In the genomic region with DNA sequence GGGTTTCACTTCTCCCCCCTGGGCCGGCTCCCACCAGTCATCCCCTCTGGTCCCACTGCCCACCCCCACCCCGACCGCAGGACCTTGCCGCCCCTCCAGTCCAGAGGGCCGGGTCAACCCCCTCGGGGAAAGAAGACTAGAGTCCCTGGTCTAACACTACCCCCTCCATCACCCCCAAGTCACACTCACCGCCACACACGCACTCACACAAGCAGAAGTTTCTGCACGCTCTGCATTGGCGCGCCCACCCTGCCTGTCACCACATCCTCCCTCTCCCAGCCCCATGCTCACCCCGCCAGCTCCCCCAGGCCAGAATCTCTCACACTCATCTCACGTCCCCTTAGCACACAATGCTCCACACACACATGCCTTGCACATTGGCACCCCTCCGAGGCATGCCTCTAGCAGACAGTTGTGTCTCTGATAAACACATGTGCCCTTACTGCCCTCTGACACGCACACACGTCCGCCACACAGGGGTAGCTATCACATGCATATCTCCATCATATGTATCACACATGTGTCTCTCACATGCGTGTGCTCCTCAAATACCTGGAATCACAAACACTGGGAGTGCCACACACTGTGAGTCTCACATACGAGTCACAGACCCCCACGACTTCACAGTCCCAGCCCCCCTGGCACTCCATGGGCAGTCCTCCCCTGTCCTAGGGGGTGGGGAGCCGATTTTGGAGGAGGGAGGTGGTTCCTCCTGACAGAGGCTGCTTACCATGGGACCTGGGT, we compare ENCODE assay signal across 10 cellular contexts. TPM values are rescaled to one million over a fixed set of nuclear protein-coding genes. Genes with fewer than 3 reads are reported as not detected.
DNase-seq lines count a peak whose midpoint lies in the region; ATAC-seq and TF ChIP-seq lines count a peak whose summit lies in the region.
"Had no signal": no experiment of that assay in that cellular context is flagged by ENCODE, and none has a peak within 500 bp of the region (broad histone marks: within the 10 kb centered on the region; RNA-seq: fewer than 3 reads in every experiment).

No MANE protein-coding gene starts in this region.

- H3K4me1 Mint-ChIP-seq in endothelial cell (ENCODE audit: unreplicated experiment): peaks cover 14% of the 10 kb centered on the region
- peaks cover 56% of the 10 kb centered on the region for H3K4me1 Mint-ChIP-seq in neural progenitor cell

- TF ChIP-seq CTCF in AG04450 (IDR thresholded peaks at IDR 0.05; ENCODE audit: low read depth, low read length) (no peak), endothelial cell (IDR thresholded peaks at IDR 0.05; ENCODE audit: unreplicated experiment) (no peak), neural progenitor cell (IDR thresholded peaks at IDR 0.05) (no peak)

- H3K27ac Mint-ChIP-seq in endothelial cell (ENCODE audit: unreplicated experiment): no peak overlapping the region
- H3K27ac Mint-ChIP-seq in neural progenitor cell: peak overlapping the region; percentile 9

- peak overlapping the region; percentile 85 for H3K4me2 ChIP-seq in neural progenitor cell

- H3K36me3 ChIP-seq in HUES6 (ENCODE audit: control insufficient read depth, insufficient read depth, low read length) (no peaks in the 10 kb centered on the region), neural progenitor cell (no peaks in the 10 kb centered on the region), HAP-1 (replicated peaks) (no peaks in the 10 kb centered on the region)

- H3K27me3 ChIP-seq in AG04450 (ENCODE audit: control insufficient read depth, insufficient read depth, low read length) (no peaks in the 10 kb centered on the region), HUES6 (ENCODE audit: control insufficient read depth, insufficient read depth, low read length) (peaks cover 10% of the 10 kb centered on the region), neural progenitor cell (peaks cover 35% of the 10 kb centered on the region), HAP-1 (ENCODE audit: low read depth) (no peaks in the 10 kb centered on the region)

- H3F3A ChIP-seq in neural progenitor cell (ENCODE audit: low read depth): peaks cover 16% of the 10 kb centered on the region

- DNase-seq in AG04450 (ENCODE audit: low read depth, low spot score): no peak
- no peak for DNase-seq in endothelial cell (ENCODE audit: low spot score)
- no peak for DNase-seq in neural progenitor cell (ENCODE audit: low spot score)
- no peak for DNase-seq in HAP-1 (ENCODE audit: low spot score in 2 of 2)
- DNase-seq in NCI-H446 treated with DMSO at 0.1 percent for 48 hours (lab: John Stamatoyannopoulos, UW): no peak
- DNase-seq: anterior cingulate cortex, kidney glomerular epithelial cell had no signal

- H3K9me3 ChIP-seq in AG04450 (ENCODE audit: control insufficient read depth, insufficient read depth, low read length) (no peaks in the 10 kb centered on the region; the same call in 1 of the 2 replicates), HUES6 (ENCODE audit: control insufficient read depth, insufficient read depth, low read depth, low read length) (no peaks in the 10 kb centered on the region), neural progenitor cell (ENCODE audit: low read depth) (no peaks in the 10 kb centered on the region), HAP-1 (no peaks in the 10 kb centered on the region)

- H3K27ac ChIP-seq in AG04450 (ENCODE audit: low read depth, low read length): no peak overlapping the region
- H3K27ac ChIP-seq in HUES6 (ENCODE audit: low read depth, low read length): no peak overlapping the region
- no peak overlapping the region for H3K27ac ChIP-seq in neural progenitor cell

- H3K36me3 Mint-ChIP-seq in endothelial cell (ENCODE audit: low read depth, unreplicated experiment) (peaks cover 12% of the 10 kb centered on the region), neural progenitor cell (no peaks in the 10 kb centered on the region)

- ATAC-seq in HG02588 (IDR thresholded peaks at IDR 0.05; ENCODE audit: unreplicated experiment) (no peak), GM18858 (IDR thresholded peaks at IDR 0.05; ENCODE audit: unreplicated experiment) (no peak)

- no peak overlapping the region for H3K9ac ChIP-seq in HUES6 (ENCODE audit: low read length)
- no peak overlapping the region for H3K9ac ChIP-seq in neural progenitor cell

- H3K4me1 ChIP-seq in HUES6 (ENCODE audit: control insufficient read depth, insufficient read depth, low read length) (peaks cover 35% of the 10 kb centered on the region), neural progenitor cell (no peaks in the 10 kb centered on the region), HAP-1 (no peaks in the 10 kb centered on the region)

- in situ Hi-C loops in HAP-1 (cut with MboI; ENCODE audit: low sequenced_read_pairs): no loop called here

- H3K79me2 ChIP-seq in neural progenitor cell (ENCODE audit: low read depth): no peaks in the 10 kb centered on the region

- H3K4me3 Mint-ChIP-seq in endothelial cell (ENCODE audit: unreplicated experiment) (peak overlapping the region; percentile 72), neural progenitor cell (peak overlapping the region; percentile 80)

- H4K20me1 ChIP-seq in neural progenitor cell (ENCODE audit: low read depth): no peaks in the 10 kb centered on the region

- H3K4me3 ChIP-seq in AG04450 (ENCODE audit: low read depth, low read length) (peak overlapping the region; percentile 41; the same call in 1 of the 2 replicates), HUES6 (ENCODE audit: low read depth, low read length) (peak overlapping the region; percentile 53), neural progenitor cell (peak overlapping the region; percentile 41), HAP-1 (no peak overlapping the region)

- CTCF ChIA-PET in AG04450 (lab: Charles Lee): no interaction called here

- H3K27me3 Mint-ChIP-seq in endothelial cell (ENCODE audit: unreplicated experiment) (peaks cover 18% of the 10 kb centered on the region), neural progenitor cell (ENCODE audit: insufficient read depth, low read depth) (peaks cover 26% of the 10 kb centered on the region)

- POLR2A ChIA-PET in AG04450 (lab: Yijun Ruan, JAX): no interaction called here

- H3K9me3 Mint-ChIP-seq in endothelial cell (ENCODE audit: unreplicated experiment) (no peaks in the 10 kb centered on the region), neural progenitor cell (no peaks in the 10 kb centered on the region)

- H2AFZ ChIP-seq in neural progenitor cell (replicated peaks): peak overlapping the region; percentile 86

RNA-seq across cellular contexts. Expression of a gene that starts 0.8 kb away (rescaled TPM):
- polyA plus RNA-seq in AG04450 (2011; rRNA removed): 15.5 and 23.9 TPM in 2 replicates
- polyA minus RNA-seq in AG04450 (2011; rRNA and poly(A)+ RNA removed): 8.4 and 10.4 TPM in 2 replicates
- total RNA-seq in endothelial cell (ENCODE audit: unreplicated experiment) (10.5 TPM), neural progenitor cell (ENCODE audit: low replicate concordance) (15.0 and 15.9 TPM in 2 replicates)
